Comparison of ENCODE assay signal across 9 cellular contexts in genomic region chr20:20452254-20452676, GRCh38.
DNase-seq lines count a peak whose midpoint lies in the region; ATAC-seq and TF ChIP-seq lines count a peak whose summit lies in the region.
"Had no signal": no experiment of that assay in that cellular context is flagged by ENCODE, and none has a peak within 500 bp of the region (broad histone marks: within the 10 kb centered on the region; RNA-seq: fewer than 3 reads in every experiment).

No MANE protein-coding gene starts in this region.

- H3K4me1 Mint-ChIP-seq in type B pancreatic cell (ENCODE audit: unreplicated experiment) = peaks cover 11% of the 10 kb centered on the region

- TF ChIP-seq POLR2A in GM18526 (IDR thresholded peaks at IDR 0.05; ENCODE audit: extremely low read depth, insufficient read length) = peak; percentile 33

- TF ChIP-seq CTCF in fibroblast of the aortic adventitia (IDR thresholded peaks at IDR 0.05; ENCODE audit: insufficient read depth, low read length) = no peak
- peak; percentile 40 for TF ChIP-seq CTCF in type B pancreatic cell (conservative IDR thresholded peaks at IDR 0.05)

- H3K9me3 Mint-ChIP-seq in type B pancreatic cell = no peaks in the 10 kb centered on the region

- H3K36me3 Mint-ChIP-seq in type B pancreatic cell = peaks cover 3% of the 10 kb centered on the region

- DNase-seq in NCI-H510A treated with DMSO at 0.1 percent for 48 hours (lab: John Stamatoyannopoulos, UW) (peak; percentile 76), fibroblast of the aortic adventitia (ENCODE audit: low read depth) (peak; percentile 51), non-pigmented ciliary epithelial cell (ENCODE audit: low read depth) (peak; percentile 28), type B pancreatic cell (ENCODE audit: extremely low spot score, unreplicated experiment) (no peak), NCI-H2196 (lab: John Stamatoyannopoulos, UW; ENCODE audit: unreplicated experiment) (no peak)
- peak; percentile 74 to 76 for DNase-seq in activated T-cell treated with anti-CD3 and anti-CD28 coated beads, Interleukin-2, amount 50 U/mL, for 48 hours

- H3K27me3 Mint-ChIP-seq in type B pancreatic cell = peaks cover 10% of the 10 kb centered on the region

- peak overlapping the region; percentile 71 for H3K27ac Mint-ChIP-seq in type B pancreatic cell

- H3K4me3 Mint-ChIP-seq in type B pancreatic cell = peak overlapping the region; percentile 76

- peak overlapping the region; percentile 18 for H3K4me3 ChIP-seq in fibroblast of the aortic adventitia (ENCODE audit: low read depth, low read length)
- H3K4me3 ChIP-seq: uterus had no signal

- peak; percentile 79 for ATAC-seq in HG02870 (IDR thresholded peaks at IDR 0.05; ENCODE audit: unreplicated experiment)

Comparison
In these comparisons a context has a peak if more than half of its experiments do, and no peak if none do; other contexts are left out.
1. DNase-seq: peak in NCI-H510A treated with DMSO at 0.1 percent for 48 hours (single experiment), activated T-cell treated with anti-CD3 and anti-CD28 coated beads, Interleukin-2, amount 50 U/mL, for 48 hours (2 of 2), fibroblast of the aortic adventitia (single experiment) and non-pigmented ciliary epithelial cell (single experiment); none in type B pancreatic cell (single experiment) and NCI-H2196 (single experiment).